13 cellular contexts compared by ENCODE assay signal in the genomic region with DNA sequence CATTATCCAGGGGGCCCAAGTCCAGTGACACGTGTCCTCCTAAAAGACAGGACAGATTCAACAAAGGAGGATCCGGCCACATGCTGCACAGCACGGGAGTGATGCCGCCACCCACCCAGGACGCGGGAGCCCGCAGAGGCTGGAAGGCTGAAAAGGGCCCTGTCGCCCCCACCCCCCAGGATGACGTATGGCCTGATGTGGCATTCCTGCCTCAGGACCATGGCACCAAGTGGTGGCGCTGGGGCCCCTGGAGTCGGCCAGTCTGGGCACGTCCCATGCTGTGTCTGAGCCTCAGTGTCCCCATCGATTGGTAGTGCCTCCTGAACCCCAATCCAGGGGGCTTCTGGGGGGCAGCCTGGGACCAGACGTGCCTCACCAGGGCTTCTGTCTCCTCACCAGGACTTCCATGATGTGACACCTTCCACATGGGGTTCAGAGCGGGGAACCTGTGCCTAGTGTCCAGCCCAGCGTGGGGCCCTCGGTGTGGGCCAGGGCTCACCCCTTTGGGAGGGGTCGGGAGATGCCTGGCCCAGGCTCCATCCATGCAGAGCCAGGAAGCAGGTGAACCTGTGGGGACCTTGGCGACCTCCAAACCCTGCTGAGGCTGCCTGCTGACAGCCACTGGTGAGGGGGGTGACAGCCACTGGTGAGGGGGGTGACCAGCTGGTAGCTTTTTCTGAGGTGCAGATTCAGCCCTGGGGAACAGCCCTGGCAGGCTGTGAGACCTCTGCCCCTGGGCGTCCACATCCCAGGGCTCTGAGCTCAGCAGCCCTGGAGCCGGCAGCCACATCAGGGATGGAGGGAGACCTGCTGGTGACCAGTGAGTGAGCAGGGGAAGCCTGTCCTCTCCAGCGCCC.
DNase-seq lines count a peak whose midpoint lies in the region; ATAC-seq and TF ChIP-seq lines count a peak whose summit lies in the region.
"Had no signal": no experiment of that assay in that cellular context is flagged by ENCODE, and none has a peak within 500 bp of the region (broad histone marks: within the 10 kb centered on the region; RNA-seq: fewer than 3 reads in every experiment).

No MANE protein-coding gene starts in this region.

- H3K4me1 ChIP-seq in adrenal gland (replicated peaks in 1 of 2) (peaks cover 28 to 35% of the 10 kb centered on the region in 2 donors), stomach (peaks cover 10 to 13% (median 11%) of the 10 kb centered on the region in 4 donors)

- H3K36me3 Mint-ChIP-seq in WTC11, result no peaks in the 10 kb centered on the region
- no peaks in the 10 kb centered on the region for H3K36me3 Mint-ChIP-seq in activated CD4-positive, alpha-beta T cell treated with anti-CD3 and anti-CD28 coated beads, Interleukin-2, amount 10 ng/mL, durations not matched to agents 24 days and 14 days (ENCODE audit: low read depth)
- H3K36me3 Mint-ChIP-seq: CD8-positive, alpha-beta memory T cell had no signal

- TF ChIP-seq POLR2A in adrenal gland (IDR thresholded peaks at IDR 0.05) (no peak), lower leg skin (IDR thresholded peaks at IDR 0.05) (no peak), stomach (IDR thresholded peaks at IDR 0.05) (no peak)

- no peak overlapping the region for H3K27ac Mint-ChIP-seq in WTC11
- H3K27ac Mint-ChIP-seq in activated CD4-positive, alpha-beta T cell treated with anti-CD3 and anti-CD28 coated beads, Interleukin-2, amount 10 ng/mL, durations not matched to agents 24 days and 14 days, result no peak overlapping the region

- ATAC-seq in WTC11, result no peak

- TF ChIP-seq CTCF in WTC11 (IDR thresholded peaks at IDR 0.05) (no peak), adrenal gland (IDR thresholded peaks at IDR 0.05) (no peak), lower leg skin (IDR thresholded peaks at IDR 0.05) (no peak), stomach (IDR thresholded peaks at IDR 0.05) (no peak)

- H3K4me3 Mint-ChIP-seq in WTC11, result no peak overlapping the region
- H3K4me3 Mint-ChIP-seq in activated CD4-positive, alpha-beta T cell treated with anti-CD3 and anti-CD28 coated beads, Interleukin-2, amount 10 ng/mL, durations not matched to agents 24 days and 14 days, result no peak overlapping the region
- H3K4me3 Mint-ChIP-seq: CD8-positive, alpha-beta memory T cell; IgD-negative memory B cell had no signal

- no peaks in the 10 kb centered on the region for H3K4me1 Mint-ChIP-seq in WTC11
- no peaks in the 10 kb centered on the region for H3K4me1 Mint-ChIP-seq in activated CD4-positive, alpha-beta T cell treated with anti-CD3 and anti-CD28 coated beads, Interleukin-2, amount 10 ng/mL, durations not matched to agents 24 days and 14 days

- no peaks in the 10 kb centered on the region for H3K9me3 Mint-ChIP-seq in WTC11
- no peaks in the 10 kb centered on the region for H3K9me3 Mint-ChIP-seq in activated CD4-positive, alpha-beta T cell treated with anti-CD3 and anti-CD28 coated beads, Interleukin-2, amount 10 ng/mL, durations not matched to agents 24 days and 14 days
- H3K9me3 Mint-ChIP-seq: CD8-positive, alpha-beta memory T cell; IgD-negative memory B cell had no signal

- WGBS in adrenal gland, 4 donors, result 70 to 90% (median 82%) methylated on average over 2 to 22 of the region's 22 CpGs
- WGBS in lower leg skin, 2 donors, result 80 to 82% methylated on average over 17 to 19 of the region's 22 CpGs
- 78 to 84% (median 82%) methylated on average over 12 to 22 of the region's 22 CpGs for WGBS in stomach, 5 donors

- peaks cover 38% of the 10 kb centered on the region for H3K27me3 Mint-ChIP-seq in WTC11 (ENCODE audit: low read depth)
- no peaks in the 10 kb centered on the region for H3K27me3 Mint-ChIP-seq in activated CD4-positive, alpha-beta T cell treated with anti-CD3 and anti-CD28 coated beads, Interleukin-2, amount 10 ng/mL, durations not matched to agents 24 days and 14 days
- H3K27me3 Mint-ChIP-seq: IgD-negative memory B cell had no signal

- CTCF ChIA-PET in WTC11 (lab: Charles Lee), result interaction anchor here (2.3 kb wide), 1 partner anchor 11 kb away, joined by 7 read pairs; no protein-coding TSS in a partner anchor

- no peak overlapping the region for H3K4me3 ChIP-seq in adrenal gland
- no peak overlapping the region for H3K4me3 ChIP-seq in lower leg skin (ENCODE audit: low read depth, poor library complexity, severe bottlenecking)
- no peak overlapping the region for H3K4me3 ChIP-seq in stomach

- H3K27me3 ChIP-seq in adrenal gland (no peaks in the 10 kb centered on the region), stomach (peaks cover 0 to 11% (median 0%) of the 10 kb centered on the region in 3 donors)

- POLR2A ChIA-PET in WTC11 (lab: Charles Lee), result no interaction called here

- H3K36me3 ChIP-seq in adrenal gland (replicated peaks in 1 of 2) (no peaks in the 10 kb centered on the region), stomach (no peaks in the 10 kb centered on the region)

- H3K9me3 ChIP-seq in adrenal gland (replicated peaks in 1 of 3) (no peaks in the 10 kb centered on the region), stomach (no peaks in the 10 kb centered on the region)

- no peak for TF ChIP-seq EP300 in stomach (IDR thresholded peaks at IDR 0.05)

- DNase-seq in WTC11 (ENCODE audit: low spot score) (peak; percentile 5), adrenal gland (peak in 6 of 7 donors; percentile 10 to 51 (median 19)), lower leg skin (ENCODE audit: low spot score in 2 of 2) (peak; percentile 11 to 82), stomach (peak; percentile 19), NCI-H1105 treated with DMSO at 0.1 percent for 48 hours (lab: John Stamatoyannopoulos, UW) (no peak), GM19240 (ENCODE audit: insufficient read length, low spot score) (no peak)
- no peak for DNase-seq in activated CD4-positive, alpha-beta T cell treated with anti-CD3 and anti-CD28 coated beads, Interleukin-2, amount 10 ng/mL, durations not matched to agents 24 days and 14 days
- DNase-seq: NCI-H1417 treated with DMSO at 0.1 percent for 48 hours, NCI-H69, T1000 had no signal

- intact Hi-C loops in adrenal gland (cut with DNase I), result loop anchor here (5.0 to 10.0 kb wide), 5 partner anchors 78 to 325 kb away; partner anchors contain the start of genes C11orf21 (in 1 of the 2), TRPM5 (in 1 of the 2) and TSPAN32 (in 1 of the 2)
- intact Hi-C loops in lower leg skin (cut with DNase I; ENCODE audit: low total_unique reads), result no loop called here
- intact Hi-C loops in stomach (cut with DNase I; ENCODE audit: low total_unique reads), result no loop called here
- intact Hi-C loops in activated CD4-positive, alpha-beta T cell treated with anti-CD3 and anti-CD28 coated beads, Interleukin-2, amount 10 ng/mL, durations not matched to agents 24 days and 14 days (cut with micrococcal nuclease), result no loop called here

- H3K27ac ChIP-seq in adrenal gland (peak overlapping the region in 1 of 5 donors; percentile 34), stomach (no peak overlapping the region)
- H3K27ac ChIP-seq: epithelial cell of prostate had no signal

TF ChIP-seq in WTC11, 78 proteins besides CTCF, POLR2A, EP300 and RAD21:
- TF ChIP-seq TEAD1 (CRISPR knock-in tag; IDR thresholded peaks at IDR 0.05), result no peak

Comparison
In these comparisons a context has a peak if more than half of its experiments do, and no peak if none do; other contexts are left out.
1. DNase-seq: peak in WTC11 (single experiment), adrenal gland (6 of 7), lower leg skin (2 of 2) and stomach (single experiment); none in NCI-H1105 treated with DMSO at 0.1 percent for 48 hours (single experiment), activated CD4-positive, alpha-beta T cell treated with anti-CD3 and anti-CD28 coated beads, Interleukin-2, amount 10 ng/mL, durations not matched to agents 24 days and 14 days (single experiment) and GM19240 (single experiment).
2. intact Hi-C loops: an anchor here in adrenal gland (5.0 to 10.0 kb wide); none called in lower leg skin, stomach and activated CD4-positive, alpha-beta T cell treated with anti-CD3 and anti-CD28 coated beads, Interleukin-2, amount 10 ng/mL, durations not matched to agents 24 days and 14 days.